ENCODE assay signal across 1 cellular context in the genomic region with DNA sequence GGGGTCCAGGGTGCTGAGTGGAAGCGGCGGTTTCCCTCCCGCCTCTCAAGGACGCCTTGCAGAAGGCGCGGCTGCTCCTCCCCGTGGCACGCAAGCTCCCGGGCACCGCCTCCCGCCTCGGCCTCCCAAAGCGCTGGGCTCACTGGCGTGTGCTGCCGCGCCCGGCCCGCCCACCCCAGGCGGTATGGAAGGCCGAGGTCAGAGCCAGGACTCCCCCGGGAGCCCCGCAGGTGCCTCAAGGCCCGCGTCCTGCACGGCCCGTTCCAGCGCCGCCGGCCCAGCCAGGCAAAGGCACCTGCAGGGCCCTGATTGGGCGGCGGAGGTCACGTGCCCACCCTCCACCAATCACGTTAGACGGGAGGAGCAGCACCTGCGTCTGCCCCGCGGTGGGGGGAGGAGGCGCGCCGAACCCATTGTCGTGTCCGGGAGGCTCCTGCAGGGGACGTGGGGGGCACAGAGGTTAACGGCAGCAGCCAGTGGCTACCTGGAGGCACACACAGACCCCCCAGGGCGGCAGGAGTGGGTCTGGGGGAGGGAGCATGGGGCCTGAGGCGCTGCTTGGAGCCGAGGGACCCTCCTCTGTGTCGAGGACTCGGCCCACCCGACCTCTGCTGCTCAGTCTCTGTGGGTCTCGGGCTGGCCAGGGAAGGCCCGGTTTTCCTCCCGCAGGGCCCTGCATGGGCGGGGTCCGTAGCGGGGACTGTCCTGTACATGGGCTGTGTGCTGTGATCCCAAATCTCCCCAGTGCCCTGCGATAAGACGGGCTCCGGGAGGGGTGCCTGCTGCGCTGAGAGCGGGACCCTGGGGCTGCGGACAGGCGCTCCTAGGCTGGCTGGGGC.
A peak's percentile ranks its signal among the peaks of the same experiment; 100 is the strongest.
TF ChIP-seq lines count a peak whose summit lies in the region.

No MANE protein-coding gene starts in this region.

TF ChIP-seq in HepG2, 621 proteins besides CTCF, POLR2A, EP300 and RAD21 (continued from another document and continues in another):
- peak; percentile 69 for TF ChIP-seq PRDM10 (CRISPR knock-in tag; IDR thresholded peaks at IDR 0.05; ENCODE audit: low read depth)
- no peak for TF ChIP-seq ELK4 (CRISPR knock-in tag; IDR thresholded peaks at IDR 0.05; ENCODE audit: borderline replicate concordance)
- no peak for TF ChIP-seq ZNF737 (CRISPR knock-in tag; IDR thresholded peaks at IDR 0.05; ENCODE audit: borderline replicate concordance)
- no peak for TF ChIP-seq ELF1 (CRISPR knock-in tag; IDR thresholded peaks at IDR 0.05)
- no peak for TF ChIP-seq IKZF1 (IDR thresholded peaks at IDR 0.05)
- TF ChIP-seq TOPORS (CRISPR knock-in tag; IDR thresholded peaks at IDR 0.05): no peak
- TF ChIP-seq ZNF331 (CRISPR knock-in tag; IDR thresholded peaks at IDR 0.05): peak; percentile 56
- TF ChIP-seq TRIM22 (IDR thresholded peaks at IDR 0.05): no peak
- TF ChIP-seq KLF6 (CRISPR knock-in tag; IDR thresholded peaks at IDR 0.05): peak; percentile 51; the same call in 1 of the 2 replicates
- TF ChIP-seq ZMYM2 (CRISPR knock-in tag; IDR thresholded peaks at IDR 0.05): 0 out of 2 replicates have a peak, but pooled peaks have one; percentile 43
- TF ChIP-seq ZEB1 (IDR thresholded peaks at IDR 0.05; ENCODE audit: insufficient replicate concordance, low read depth): no peak
- no peak for TF ChIP-seq ATAD3A (CRISPR knock-in tag; IDR thresholded peaks at IDR 0.05)
- no peak for TF ChIP-seq ZNF431 (CRISPR knock-in tag; IDR thresholded peaks at IDR 0.05; ENCODE audit: borderline replicate concordance, low read depth)
- TF ChIP-seq ZNF224 (CRISPR knock-in tag; IDR thresholded peaks at IDR 0.05): no peak
- TF ChIP-seq E2F1 (CRISPR knock-in tag; IDR thresholded peaks at IDR 0.05): no peak
- peak; percentile 68 for TF ChIP-seq ZBTB25 (CRISPR knock-in tag; IDR thresholded peaks at IDR 0.05)
- TF ChIP-seq ZNF513 (CRISPR knock-in tag; conservative IDR thresholded peaks at IDR 0.05): no peak
- TF ChIP-seq ETV5 (CRISPR knock-in tag; IDR thresholded peaks at IDR 0.05; ENCODE audit: borderline replicate concordance): peak; percentile 21; the same call in 1 of the 2 replicates
- TF ChIP-seq ZNF569 (CRISPR knock-in tag; IDR thresholded peaks at IDR 0.05; ENCODE audit: borderline replicate concordance): no peak
- TF ChIP-seq PAX8 (CRISPR knock-in tag; IDR thresholded peaks at IDR 0.05; ENCODE audit: borderline replicate concordance): 0 out of 2 replicates have a peak, but pooled peaks have one; percentile 20
- TF ChIP-seq AGO1 (IDR thresholded peaks at IDR 0.05; ENCODE audit: low read depth, low read length, poor library complexity, severe bottlenecking): no peak
- TF ChIP-seq ADNP (CRISPR knock-in tag; IDR thresholded peaks at IDR 0.05): no peak
- peak; percentile 84; the same call in 1 of the 2 replicates for TF ChIP-seq SAP130 (CRISPR knock-in tag; IDR thresholded peaks at IDR 0.05; ENCODE audit: low read depth)
- no peak for TF ChIP-seq RBM22 (optimal IDR thresholded peaks at IDR 0.05; ENCODE audit: low read length)
- TF ChIP-seq MTERF4 (CRISPR knock-in tag; IDR thresholded peaks at IDR 0.05): no peak
- no peak for TF ChIP-seq NR3C1 (CRISPR knock-in tag; IDR thresholded peaks at IDR 0.05)
- no peak for TF ChIP-seq PAWR (CRISPR knock-in tag; IDR thresholded peaks at IDR 0.05; ENCODE audit: borderline replicate concordance)
- peak; percentile 83; the same call in 1 of the 2 replicates for TF ChIP-seq ZNF790 (CRISPR knock-in tag; IDR thresholded peaks at IDR 0.05; ENCODE audit: borderline replicate concordance)
- peak; percentile 47; the same call in 1 of the 2 replicates for TF ChIP-seq ZNF160 (CRISPR knock-in tag; IDR thresholded peaks at IDR 0.05)
- no peak for TF ChIP-seq SNAPC5 (CRISPR knock-in tag; IDR thresholded peaks at IDR 0.05; ENCODE audit: borderline replicate concordance)
- TF ChIP-seq ZNF367 (CRISPR knock-in tag; IDR thresholded peaks at IDR 0.05; ENCODE audit: borderline replicate concordance): no peak
- TF ChIP-seq, protein P1, sequence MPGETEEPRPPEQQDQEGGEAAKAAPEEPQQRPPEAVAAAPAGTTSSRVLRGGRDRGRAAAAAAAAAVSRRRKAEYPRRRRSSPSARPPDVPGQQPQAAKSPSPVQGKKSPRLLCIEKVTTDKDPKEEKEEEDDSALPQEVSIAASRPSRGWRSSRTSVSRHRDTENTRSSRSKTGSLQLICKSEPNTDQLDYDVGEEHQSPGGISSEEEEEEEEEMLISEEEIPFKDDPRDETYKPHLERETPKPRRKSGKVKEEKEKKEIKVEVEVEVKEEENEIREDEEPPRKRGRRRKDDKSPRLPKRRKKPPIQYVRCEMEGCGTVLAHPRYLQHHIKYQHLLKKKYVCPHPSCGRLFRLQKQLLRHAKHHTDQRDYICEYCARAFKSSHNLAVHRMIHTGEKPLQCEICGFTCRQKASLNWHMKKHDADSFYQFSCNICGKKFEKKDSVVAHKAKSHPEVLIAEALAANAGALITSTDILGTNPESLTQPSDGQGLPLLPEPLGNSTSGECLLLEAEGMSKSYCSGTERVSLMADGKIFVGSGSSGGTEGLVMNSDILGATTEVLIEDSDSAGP (CRISPR knock-in tag; IDR thresholded peaks at IDR 0.05; ENCODE audit: borderline replicate concordance): peak; percentile 69
- TF ChIP-seq GABPA (IDR thresholded peaks at IDR 0.05; ENCODE audit: low read depth, low read length): no peak
- TF ChIP-seq GABPA (CRISPR knock-in tag; IDR thresholded peaks at IDR 0.05; ENCODE audit: low read depth): no peak
- TF ChIP-seq, protein P2, sequence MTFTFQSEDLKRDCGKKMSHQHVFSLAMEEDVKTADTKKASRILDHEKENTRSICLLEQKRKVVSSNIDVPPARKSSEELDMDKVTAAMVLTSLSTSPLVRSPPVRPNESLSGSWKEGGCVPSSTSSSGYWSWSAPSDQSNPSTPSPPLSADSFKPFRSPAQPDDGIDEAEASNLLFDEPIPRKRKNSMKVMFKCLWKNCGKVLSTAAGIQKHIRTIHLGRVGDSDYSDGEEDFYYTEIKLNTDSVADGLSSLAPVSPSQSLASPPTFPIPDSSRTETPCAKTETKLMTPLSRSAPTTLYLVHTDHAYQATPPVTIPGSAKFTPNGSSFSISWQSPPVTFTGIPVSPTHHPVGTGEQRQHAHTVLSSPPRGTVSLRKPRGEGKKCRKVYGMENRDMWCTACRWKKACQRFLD (CRISPR knock-in tag; IDR thresholded peaks at IDR 0.05; ENCODE audit: borderline replicate concordance): no peak
- no peak for TF ChIP-seq ZNF251 (CRISPR knock-in tag; IDR thresholded peaks at IDR 0.05)
- TF ChIP-seq ZBTB4 (CRISPR knock-in tag; IDR thresholded peaks at IDR 0.05; ENCODE audit: borderline replicate concordance): no peak
